25 cellular contexts compared by ENCODE assay signal in genomic region chr9:129272348-129273025, GRCh38.
DNase-seq lines count a peak whose midpoint lies in the region; ATAC-seq and TF ChIP-seq lines count a peak whose summit lies in the region.
"Had no signal": no experiment of that assay in that cellular context is flagged by ENCODE, and none has a peak within 500 bp of the region (broad histone marks: within the 10 kb centered on the region; RNA-seq: fewer than 3 reads in every experiment).

No MANE protein-coding gene starts in this region.

- intact Hi-C loops in activated T-helper 1 cell treated with anti-CD3 and anti-CD28 coated beads, Interleukin-12 subunit alpha, Interleukin-12 subunit beta, Interleukin-2, Interleukin-4 antibody, amounts not matched to agents 30 ng/mL and 10 ng/mL and 1 ng/mL, durations not matched to agents 14 hours and 24 hours and 36 hours (cut with micrococcal nuclease) = no loop called here
- intact Hi-C loops in lower lobe of right lung (cut with DNase I) (no loop called here), prostate gland (cut with DNase I) (no loop called here)

- H3K4me1 ChIP-seq in lower lobe of right lung = peaks cover 6% of the 10 kb centered on the region
- no peaks in the 10 kb centered on the region for H3K4me1 ChIP-seq in prostate gland (replicated peaks)
- H3K4me1 ChIP-seq: parathyroid adenoma, right lobe of liver had no signal

- peak overlapping the region; percentile 40 for H3K27ac Mint-ChIP-seq in activated T-helper 1 cell treated with anti-CD3 and anti-CD28 coated beads, Interleukin-12 subunit alpha, Interleukin-12 subunit beta, Interleukin-2, Interleukin-4 antibody, amounts not matched to agents 30 ng/mL and 10 ng/mL and 1 ng/mL, durations not matched to agents 14 hours and 24 hours and 36 hours
- H3K27ac Mint-ChIP-seq in stimulated activated effector memory CD8-positive, alpha-beta T cell treated with anti-CD3 and anti-CD28 coated beads, Interleukin-12 subunit alpha, Interleukin-12 subunit beta, amount 100 ng/mL, for 72 hours = peak overlapping the region; percentile 12
- H3K27ac Mint-ChIP-seq: activated T-cell treated with anti-CD3 and anti-CD28 coated beads, Interleukin-2, amount 50 U/mL, for 72 hours had no signal

- H3K9me3 Mint-ChIP-seq in activated T-helper 1 cell treated with anti-CD3 and anti-CD28 coated beads, Interleukin-12 subunit alpha, Interleukin-12 subunit beta, Interleukin-2, Interleukin-4 antibody, amounts not matched to agents 30 ng/mL and 10 ng/mL and 1 ng/mL, durations not matched to agents 14 hours and 24 hours and 36 hours = no peaks in the 10 kb centered on the region
- no peaks in the 10 kb centered on the region for H3K9me3 Mint-ChIP-seq in stimulated activated effector memory CD8-positive, alpha-beta T cell treated with anti-CD3 and anti-CD28 coated beads, Interleukin-12 subunit alpha, Interleukin-12 subunit beta, amount 100 ng/mL, for 72 hours
- H3K9me3 Mint-ChIP-seq: activated T-cell treated with anti-CD3 and anti-CD28 coated beads, Interleukin-2, amount 50 U/mL, for 72 hours; naive B cell had no signal

- ATAC-seq in lower lobe of right lung (no peak), HG02678 (IDR thresholded peaks at IDR 0.05; ENCODE audit: unreplicated experiment) (no peak)
- ATAC-seq in stimulated activated effector memory CD8-positive, alpha-beta T cell treated with anti-CD3 and anti-CD28 coated beads, Interleukin-12 subunit alpha, Interleukin-12 subunit beta, amount 100 ng/mL, for 72 hours = no peak
- ATAC-seq: A549; activated T-cell treated with anti-CD3 and anti-CD28 coated beads, Interleukin-2, amount 50 U/mL, for 72 hours; left colon; right lobe of liver had no signal

- no peaks in the 10 kb centered on the region for H3K27me3 ChIP-seq in lower lobe of right lung (ENCODE audit: low read depth)
- H3K27me3 ChIP-seq in prostate gland (replicated peaks; ENCODE audit: insufficient read depth) = no peaks in the 10 kb centered on the region
- H3K27me3 ChIP-seq: right lobe of liver, upper lobe of left lung had no signal

- in situ Hi-C loops in GM13976 (cut with MboI; ENCODE audit: low sequenced_read_pairs, unreplicated experiment) = no loop called here

- TF ChIP-seq CTCF in lower lobe of right lung (IDR thresholded peaks at IDR 0.05) = no peak
- no peak for TF ChIP-seq CTCF in prostate gland (IDR thresholded peaks at IDR 0.05)
- no peak for TF ChIP-seq CTCF in GM13976 (IDR thresholded peaks at IDR 0.05; ENCODE audit: borderline replicate concordance, control extremely low read depth, extremely low read depth, insufficient read depth, missing control alignments)

- H3K27ac ChIP-seq in lower lobe of right lung (no peak overlapping the region), prostate gland (no peak overlapping the region)
- H3K27ac ChIP-seq: epithelial cell of prostate, heart right ventricle, HL-60, parathyroid adenoma, right lobe of liver, upper lobe of left lung had no signal

- H3K9me3 ChIP-seq in lower lobe of right lung = no peaks in the 10 kb centered on the region
- no peaks in the 10 kb centered on the region for H3K9me3 ChIP-seq in prostate gland
- H3K9me3 ChIP-seq: A549, heart right ventricle, right lobe of liver, upper lobe of left lung had no signal

- H3K27me3 Mint-ChIP-seq in activated T-helper 1 cell treated with anti-CD3 and anti-CD28 coated beads, Interleukin-12 subunit alpha, Interleukin-12 subunit beta, Interleukin-2, Interleukin-4 antibody, amounts not matched to agents 30 ng/mL and 10 ng/mL and 1 ng/mL, durations not matched to agents 14 hours and 24 hours and 36 hours (ENCODE audit: insufficient read depth) = peaks cover 26% of the 10 kb centered on the region

- H3K4me3 Mint-ChIP-seq in activated T-helper 1 cell treated with anti-CD3 and anti-CD28 coated beads, Interleukin-12 subunit alpha, Interleukin-12 subunit beta, Interleukin-2, Interleukin-4 antibody, amounts not matched to agents 30 ng/mL and 10 ng/mL and 1 ng/mL, durations not matched to agents 14 hours and 24 hours and 36 hours = no peak overlapping the region
- H3K4me3 Mint-ChIP-seq in stimulated activated effector memory CD8-positive, alpha-beta T cell treated with anti-CD3 and anti-CD28 coated beads, Interleukin-12 subunit alpha, Interleukin-12 subunit beta, amount 100 ng/mL, for 72 hours = no peak overlapping the region

- H3K36me3 ChIP-seq in lower lobe of right lung (no peaks in the 10 kb centered on the region), prostate gland (no peaks in the 10 kb centered on the region)
- H3K36me3 ChIP-seq: heart right ventricle, right lobe of liver, upper lobe of left lung had no signal

- peaks cover 29% of the 10 kb centered on the region for H3K4me1 Mint-ChIP-seq in activated T-helper 1 cell treated with anti-CD3 and anti-CD28 coated beads, Interleukin-12 subunit alpha, Interleukin-12 subunit beta, Interleukin-2, Interleukin-4 antibody, amounts not matched to agents 30 ng/mL and 10 ng/mL and 1 ng/mL, durations not matched to agents 14 hours and 24 hours and 36 hours (ENCODE audit: low read depth)
- H3K4me1 Mint-ChIP-seq in stimulated activated effector memory CD8-positive, alpha-beta T cell treated with anti-CD3 and anti-CD28 coated beads, Interleukin-12 subunit alpha, Interleukin-12 subunit beta, amount 100 ng/mL, for 72 hours = peaks cover 43% of the 10 kb centered on the region

- peak; percentile 17 for DNase-seq in activated CD4-positive, CD25-positive, alpha-beta regulatory T cell treated with anti-CD3 and anti-CD28 coated beads, Interleukin-2, amount 50 U/mL, for 72 hours
- DNase-seq in activated CD4-positive, CD25-positive, alpha-beta regulatory T cell (lab: John Stamatoyannopoulos, UW) = no peak
- no peak for DNase-seq in activated T-helper 1 cell treated with anti-CD3 and anti-CD28 coated beads, Interleukin-12 subunit alpha, Interleukin-12 subunit beta, Interleukin-2, Interleukin-4 antibody, amounts not matched to agents 30 ng/mL and 10 ng/mL and 1 ng/mL, durations not matched to agents 14 hours and 24 hours and 36 hours (ENCODE audit: low spot score)
- DNase-seq in lower lobe of right lung (peak; percentile 9), prostate gland (ENCODE audit: low spot score) (no peak), GM13976 (ENCODE audit: low spot score) (no peak)
- DNase-seq in stimulated activated effector memory CD8-positive, alpha-beta T cell treated with anti-CD3 and anti-CD28 coated beads, Interleukin-12 subunit alpha, Interleukin-12 subunit beta, amount 100 ng/mL, for 72 hours (ENCODE audit: low spot score in 2 of 2) = no peak
- DNase-seq: activated CD4-positive, alpha-beta T cell treated with anti-CD3 and anti-CD28 coated beads for 1 hour; activated T-cell treated with anti-CD3 and anti-CD28 coated beads, Interleukin-2, amount 50 U/mL, for 72 hours; cerebellar nuclear complex; mesendoderm; naive B cell; NCI-H1092; NCI-H187; NCI-H82; OCI-M1 had no signal

- no peaks in the 10 kb centered on the region for H3K36me3 Mint-ChIP-seq in activated T-helper 1 cell treated with anti-CD3 and anti-CD28 coated beads, Interleukin-12 subunit alpha, Interleukin-12 subunit beta, Interleukin-2, Interleukin-4 antibody, amounts not matched to agents 30 ng/mL and 10 ng/mL and 1 ng/mL, durations not matched to agents 14 hours and 24 hours and 36 hours (ENCODE audit: low read depth)
- no peaks in the 10 kb centered on the region for H3K36me3 Mint-ChIP-seq in stimulated activated effector memory CD8-positive, alpha-beta T cell treated with anti-CD3 and anti-CD28 coated beads, Interleukin-12 subunit alpha, Interleukin-12 subunit beta, amount 100 ng/mL, for 72 hours
- H3K36me3 Mint-ChIP-seq: naive B cell had no signal

- H3K4me3 ChIP-seq in lower lobe of right lung (no peak overlapping the region), prostate gland (no peak overlapping the region)
- H3K4me3 ChIP-seq: A549, heart right ventricle, right lobe of liver, upper lobe of left lung had no signal

- TF ChIP-seq POLR2A in prostate gland (IDR thresholded peaks at IDR 0.05) = no peak

- WGBS in prostate gland = 92% methylated on average over 9 of the region's 9 CpGs

Comparison
In these comparisons a context has a peak if more than half of its experiments do, and no peak if none do; other contexts are left out.
1. DNase-seq: peak in activated CD4-positive, CD25-positive, alpha-beta regulatory T cell treated with anti-CD3 and anti-CD28 coated beads, Interleukin-2, amount 50 U/mL, for 72 hours (single experiment) and lower lobe of right lung (single experiment); none in activated CD4-positive, CD25-positive, alpha-beta regulatory T cell (0 of 4), activated T-helper 1 cell treated with anti-CD3 and anti-CD28 coated beads, Interleukin-12 subunit alpha, Interleukin-12 subunit beta, Interleukin-2, Interleukin-4 antibody, amounts not matched to agents 30 ng/mL and 10 ng/mL and 1 ng/mL, durations not matched to agents 14 hours and 24 hours and 36 hours (single experiment), stimulated activated effector memory CD8-positive, alpha-beta T cell treated with anti-CD3 and anti-CD28 coated beads, Interleukin-12 subunit alpha, Interleukin-12 subunit beta, amount 100 ng/mL, for 72 hours (0 of 2), prostate gland (single experiment) and GM13976 (single experiment).